11 cellular contexts compared by ENCODE assay signal in the genomic region with DNA sequence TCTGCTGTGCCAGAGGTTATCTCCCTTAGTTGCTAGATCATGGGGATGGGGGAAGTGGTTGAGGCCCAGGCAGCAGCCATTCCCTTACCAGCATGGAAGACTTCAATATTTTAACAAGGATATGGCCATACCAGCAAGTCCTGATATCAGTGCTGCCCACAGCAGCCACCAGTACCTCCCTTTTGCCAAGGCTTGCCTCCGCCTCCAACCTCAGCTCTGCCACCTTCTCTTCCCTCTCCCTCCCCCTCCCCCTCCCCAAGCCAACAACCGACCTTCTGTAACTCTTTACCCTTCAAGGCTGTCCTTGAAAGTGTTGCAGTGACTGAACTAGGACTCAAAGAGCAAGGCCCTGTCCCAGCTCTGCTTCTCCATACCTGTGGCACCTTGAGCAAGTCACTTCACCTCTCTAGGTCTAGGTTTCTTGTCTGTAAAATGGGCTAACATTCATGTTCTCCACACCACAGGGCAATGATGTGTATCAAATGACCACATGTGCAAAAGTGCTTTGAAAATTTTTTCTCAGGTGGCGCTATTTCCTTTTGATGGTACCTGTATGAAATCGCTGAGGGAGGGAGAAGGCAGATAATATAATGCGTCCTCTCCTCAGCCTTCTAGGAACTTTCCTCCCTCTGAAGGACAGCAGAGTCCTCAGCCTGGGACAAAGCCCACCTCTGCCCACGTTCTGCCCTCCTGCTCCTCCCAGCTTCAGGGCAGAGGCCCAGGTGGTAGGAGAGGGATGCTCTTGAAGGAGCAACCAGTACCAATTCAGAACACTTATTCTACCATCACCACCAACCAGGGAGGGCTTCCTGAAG. TPM values are rescaled to one million over a fixed set of nuclear protein-coding genes. Genes with fewer than 3 reads are reported as not detected.
A peak's percentile ranks its signal among the peaks of the same experiment; 100 is the strongest.
DNase-seq lines count a peak whose midpoint lies in the region; ATAC-seq and TF ChIP-seq lines count a peak whose summit lies in the region.
"Had no signal": no experiment of that assay in that cellular context is flagged by ENCODE, and none has a peak within 500 bp of the region (broad histone marks: within the 10 kb centered on the region; RNA-seq: fewer than 3 reads in every experiment).

No MANE protein-coding gene starts in this region.

- DNase-seq in GM23248 (no peak), RWPE1 (ENCODE audit: low spot score) (no peak)
- DNase-seq in effector memory CD8-positive, alpha-beta T cell: no peak
- no peak for DNase-seq in T-helper 2 cell treated with Interferon-gamma antibody and Interleukin-4, amounts not matched to agents 5 μg/mL and 100 μg/mL, for 36 hours (ENCODE audit: low spot score)
- DNase-seq: hypothalamus, Right ventricle myocardium superior had no signal

- peaks cover 39 to 45% of the 10 kb centered on the region in 2 donors for H3K4me1 Mint-ChIP-seq in effector memory CD8-positive, alpha-beta T cell (ENCODE audit: low read depth in 2 of 2)
- peaks cover 17% of the 10 kb centered on the region for H3K4me1 Mint-ChIP-seq in T-helper 2 cell treated with Interferon-gamma antibody and Interleukin-4, amounts not matched to agents 5 μg/mL and 100 μg/mL, for 36 hours (ENCODE audit: low read depth)

- H3F3A ChIP-seq in GM23248 (ENCODE audit: insufficient read depth): peaks cover 56% of the 10 kb centered on the region

- in situ Hi-C loops in GM23248 (cut with MboI): no loop called here

- peak overlapping the region; percentile 83 to 92 for H3K27ac Mint-ChIP-seq in effector memory CD8-positive, alpha-beta T cell
- no peak overlapping the region for H3K27ac Mint-ChIP-seq in T-helper 2 cell treated with Interferon-gamma antibody and Interleukin-4, amounts not matched to agents 5 μg/mL and 100 μg/mL, for 36 hours

- no peaks in the 10 kb centered on the region for H3K9me3 ChIP-seq in GM23248 (ENCODE audit: low read depth)
- H3K9me3 ChIP-seq in skeletal muscle satellite cell (replicated peaks; ENCODE audit: low read length): no peaks in the 10 kb centered on the region

- CTCF ChIA-PET in RWPE1 (lab: Yijun Ruan, JAX): no interaction called here

- 58 to 60% methylated on average over 5 to 6 of the region's 6 CpGs for WGBS in GM23248 (ENCODE audit: low coverage in 1 of 2, low lambda C conversion rate in 2 of 2, missing lambda C conversion rate in 2 of 2), 2 experiments

- TF ChIP-seq CTCF in RWPE1 (conservative IDR thresholded peaks at IDR 0.05; ENCODE audit: low read depth): no peak

- peaks cover 27% of the 10 kb centered on the region for H3K79me2 ChIP-seq in GM23248 (ENCODE audit: insufficient read depth)

- no peak overlapping the region for H2AFZ ChIP-seq in GM23248

- H3K4me2 ChIP-seq in GM23248 (ENCODE audit: unreplicated experiment) (no peak overlapping the region), skeletal muscle satellite cell (ENCODE audit: low read length) (no peak overlapping the region)

- H3K27me3 ChIP-seq in GM23248 (replicated peaks; ENCODE audit: insufficient read depth) (no peaks in the 10 kb centered on the region), skeletal muscle satellite cell (ENCODE audit: control insufficient read depth, insufficient read depth, low read length) (no peaks in the 10 kb centered on the region)

- H3K9me2 ChIP-seq in GM23248 (ENCODE audit: insufficient read depth): no peaks in the 10 kb centered on the region

- H3K27me3 Mint-ChIP-seq in effector memory CD8-positive, alpha-beta T cell: no peaks in the 10 kb centered on the region
- no peaks in the 10 kb centered on the region for H3K27me3 Mint-ChIP-seq in T-helper 2 cell treated with Interferon-gamma antibody and Interleukin-4, amounts not matched to agents 5 μg/mL and 100 μg/mL, for 36 hours (ENCODE audit: low read depth)

- POLR2A ChIA-PET in RWPE1 (lab: Yijun Ruan, JAX; ENCODE audit: low non-redundant PET): no interaction called here

- peaks cover 37% of the 10 kb centered on the region for H3K36me3 Mint-ChIP-seq in effector memory CD8-positive, alpha-beta T cell (ENCODE audit: insufficient read depth)
- peaks cover 13% of the 10 kb centered on the region for H3K36me3 Mint-ChIP-seq in T-helper 2 cell treated with Interferon-gamma antibody and Interleukin-4, amounts not matched to agents 5 μg/mL and 100 μg/mL, for 36 hours (ENCODE audit: low read depth)

- no peaks in the 10 kb centered on the region for H4K20me1 ChIP-seq in GM23248 (ENCODE audit: insufficient read depth)

- peak; percentile 28 for ATAC-seq in effector memory CD8-positive, alpha-beta T cell (replicated peaks)
- ATAC-seq in HG02981 (IDR thresholded peaks at IDR 0.05; ENCODE audit: unreplicated experiment) (no peak), GM19035 (IDR thresholded peaks at IDR 0.05; ENCODE audit: unreplicated experiment) (no peak), GM18498 (IDR thresholded peaks at IDR 0.05; ENCODE audit: unreplicated experiment) (no peak)

- H3K4me3 Mint-ChIP-seq in effector memory CD8-positive, alpha-beta T cell: peak overlapping the region; percentile 56 to 66
- H3K4me3 Mint-ChIP-seq in T-helper 2 cell treated with Interferon-gamma antibody and Interleukin-4, amounts not matched to agents 5 μg/mL and 100 μg/mL, for 36 hours: no peak overlapping the region

- H3K4me3 ChIP-seq in GM23248 (no peak overlapping the region), skeletal muscle satellite cell (ENCODE audit: low read length) (no peak overlapping the region)

- H3K27ac ChIP-seq in GM23248 (peak overlapping the region; percentile 50), RWPE1 (peak overlapping the region; percentile 81)

- peaks cover 32% of the 10 kb centered on the region for H3K4me1 ChIP-seq in GM23248 (ENCODE audit: insufficient read depth)
- H3K4me1 ChIP-seq in skeletal muscle satellite cell (ENCODE audit: control insufficient read depth, insufficient read depth, low read length): peaks cover 42% of the 10 kb centered on the region

- no peaks in the 10 kb centered on the region for H3K9me3 Mint-ChIP-seq in effector memory CD8-positive, alpha-beta T cell
- no peaks in the 10 kb centered on the region for H3K9me3 Mint-ChIP-seq in T-helper 2 cell treated with Interferon-gamma antibody and Interleukin-4, amounts not matched to agents 5 μg/mL and 100 μg/mL, for 36 hours

- H3K36me3 ChIP-seq in GM23248 (ENCODE audit: low read depth) (peaks cover 31% of the 10 kb centered on the region; the same call in 1 of the 2 replicates), skeletal muscle satellite cell (ENCODE audit: insufficient read depth, low read length) (peaks cover 52% of the 10 kb centered on the region)

- H3K9ac ChIP-seq in GM23248 (no peak overlapping the region), skeletal muscle satellite cell (ENCODE audit: low read depth, low read length) (peak overlapping the region; percentile 28)

RNA-seq across cellular contexts. Expression of a gene that starts 14.7 kb away (rescaled TPM):
- not detected in 2 replicates for total RNA-seq in GM23248 (2014; rRNA removed; shearing (Covaris generic))
- polyA plus RNA-seq in GM23248 (2016; fragmentation: Nextera tagmentation; extraction: Ambion mirVana): 0.30 TPM in 1 of 2 replicates, not detected in the other
- total RNA-seq in skeletal muscle satellite cell (2012; rRNA removed): not detected in 2 replicates
- polyA plus RNA-seq: neural cell had no signal

RNA-seq across cellular contexts. Expression of a gene that starts 16.7 kb away (rescaled TPM):
- 247 and 343 TPM in 2 replicates for total RNA-seq in GM23248 (2014; rRNA removed; shearing (Covaris generic))
- polyA plus RNA-seq in GM23248 (2016; fragmentation: Nextera tagmentation; extraction: Ambion mirVana): 183 and 197 TPM in 2 replicates
- 173 and 205 TPM in 2 replicates for total RNA-seq in skeletal muscle satellite cell (2012; rRNA removed)

RNA-seq across cellular contexts. Expression of a gene that starts 50.2 kb away (rescaled TPM):
- total RNA-seq in GM23248 (2014; rRNA removed; shearing (Covaris generic)): 0.76 TPM in 1 of 2 replicates, not detected in the other
- 0.25 and 0.59 TPM in 2 replicates for polyA plus RNA-seq in GM23248 (2016; fragmentation: Nextera tagmentation; extraction: Ambion mirVana)
- total RNA-seq in skeletal muscle satellite cell (2012; rRNA removed): 0.87 and 1.3 TPM in 2 replicates
- total RNA-seq: Right ventricle myocardium superior had no signal
- polyA plus RNA-seq: neural cell had no signal

RNA-seq across cellular contexts. Expression of a gene that starts 58.8 kb away (rescaled TPM):
- 147 TPM in 2 replicates for total RNA-seq in GM23248 (2014; rRNA removed; shearing (Covaris generic))
- polyA plus RNA-seq in GM23248 (2016; fragmentation: Nextera tagmentation; extraction: Ambion mirVana): 113 and 117 TPM in 2 replicates
- 75.8 and 97.8 TPM in 2 replicates for total RNA-seq in skeletal muscle satellite cell (2012; rRNA removed)
- polyA plus RNA-seq: neural cell had no signal
